ENCODE assay signal across 10 cellular contexts in the genomic region with DNA sequence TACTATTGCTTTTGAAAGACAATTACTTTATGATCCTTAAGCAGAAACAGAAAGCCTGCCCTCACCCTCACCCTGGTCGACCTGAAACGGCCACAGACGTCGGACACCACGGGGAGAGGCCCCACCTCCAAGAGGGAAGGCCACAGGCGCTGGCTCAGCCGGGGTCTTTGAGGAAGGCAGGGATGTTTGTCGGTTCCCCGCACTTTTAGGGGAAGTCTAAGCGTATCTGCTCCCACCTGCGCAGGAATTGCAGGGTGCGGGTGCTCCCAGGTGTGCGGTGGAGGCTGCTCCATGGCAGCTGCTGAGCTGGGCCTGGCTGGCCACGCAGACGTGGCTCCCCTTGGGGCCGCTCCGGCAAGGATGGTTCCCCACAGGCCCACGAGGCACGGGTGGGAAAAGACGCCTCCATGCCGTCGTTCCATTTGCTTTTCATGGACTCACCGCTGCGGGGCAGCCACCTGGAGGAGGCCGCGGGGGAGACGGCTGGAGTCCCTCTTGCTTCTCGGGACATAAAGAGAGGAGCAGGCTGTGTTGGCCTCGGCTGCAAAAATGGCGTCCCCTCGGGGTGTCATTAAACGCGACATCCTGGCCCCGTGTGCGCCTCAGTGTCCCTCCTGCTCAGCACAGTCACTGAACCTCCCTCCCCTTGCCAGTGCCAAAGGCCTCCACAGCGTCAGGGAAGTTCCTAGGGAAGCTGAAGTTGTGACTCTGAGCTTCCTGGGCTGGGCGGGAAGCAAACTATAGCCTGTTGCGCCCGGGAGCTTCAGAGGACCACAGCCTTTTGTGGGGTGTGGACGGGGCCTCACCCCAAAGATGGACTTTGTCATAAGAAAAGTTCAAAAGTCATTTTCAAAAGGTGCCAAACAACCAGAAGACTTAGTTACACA.
DNase-seq lines count a peak whose midpoint lies in the region; ATAC-seq and TF ChIP-seq lines count a peak whose summit lies in the region.
"Had no signal": no experiment of that assay in that cellular context is flagged by ENCODE, and none has a peak within 500 bp of the region (broad histone marks: within the 10 kb centered on the region; RNA-seq: fewer than 3 reads in every experiment).

No MANE protein-coding gene starts in this region.

- peaks cover 6 to 30% (median 18%) of the 10 kb centered on the region in 4 donors for H3K4me1 ChIP-seq in tibial artery

- H3K36me3 Mint-ChIP-seq in activated naive CD4-positive, alpha-beta T cell treated with anti-CD3 and anti-CD28 coated beads for 36 hours (ENCODE audit: low read depth), result peaks cover 24% of the 10 kb centered on the region
- H3K36me3 Mint-ChIP-seq in central memory CD8-positive, alpha-beta T cell (ENCODE audit: insufficient read depth), result peaks cover 21% of the 10 kb centered on the region
- H3K36me3 Mint-ChIP-seq in mesothelial cell of epicardium, result no peaks in the 10 kb centered on the region

- DNase-seq in activated naive CD4-positive, alpha-beta T cell treated with anti-CD3 and anti-CD28 coated beads for 36 hours, result no peak
- no peak for DNase-seq in activated naive CD4-positive, alpha-beta T cell (lab: John Stamatoyannopoulos, UW)
- DNase-seq in central memory CD8-positive, alpha-beta T cell (ENCODE audit: low spot score in 2 of 2), result no peak
- DNase-seq in mesothelial cell of epicardium (ENCODE audit: low spot score in 2 of 2, unreplicated experiment in 2 of 2) (no peak), tibial artery (no peak), NCI-H1417 (lab: John Stamatoyannopoulos, UW) (no peak), NCI-H2196 treated with DMSO at 0.1 percent for 48 hours (lab: John Stamatoyannopoulos, UW; ENCODE audit: unreplicated experiment) (no peak), T1000 (lab: John Stamatoyannopoulos, UW) (no peak)
- DNase-seq: stimulated activated CD4-positive, alpha-beta T cell treated with anti-CD3 and anti-CD28 coated beads, Interleukin-4, amount 100 ng/mL, for 24 hours had no signal

- ATAC-seq in central memory CD8-positive, alpha-beta T cell (replicated peaks; ENCODE audit: extremely low read depth, poor library complexity, severe bottlenecking), result no peak

- H3K27me3 ChIP-seq in tibial artery, result no peaks in the 10 kb centered on the region

- no peaks in the 10 kb centered on the region for H3K27me3 Mint-ChIP-seq in activated naive CD4-positive, alpha-beta T cell treated with anti-CD3 and anti-CD28 coated beads for 36 hours (ENCODE audit: low read depth)
- no peaks in the 10 kb centered on the region for H3K27me3 Mint-ChIP-seq in central memory CD8-positive, alpha-beta T cell
- H3K27me3 Mint-ChIP-seq in mesothelial cell of epicardium (ENCODE audit: low read depth), result no peaks in the 10 kb centered on the region

- H3K9me3 ChIP-seq in tibial artery, result no peaks in the 10 kb centered on the region

- no peaks in the 10 kb centered on the region for H3K4me1 Mint-ChIP-seq in activated naive CD4-positive, alpha-beta T cell treated with anti-CD3 and anti-CD28 coated beads for 36 hours (ENCODE audit: low read depth)
- H3K4me1 Mint-ChIP-seq in central memory CD8-positive, alpha-beta T cell, result no peaks in the 10 kb centered on the region
- peaks cover 9% of the 10 kb centered on the region for H3K4me1 Mint-ChIP-seq in mesothelial cell of epicardium

- TF ChIP-seq CTCF in mesothelial cell of epicardium (IDR thresholded peaks at IDR 0.05; ENCODE audit: unreplicated experiment), result no peak
- no peak for TF ChIP-seq CTCF in tibial artery (IDR thresholded peaks at IDR 0.05)

- intact Hi-C loops in activated naive CD4-positive, alpha-beta T cell treated with anti-CD3 and anti-CD28 coated beads for 36 hours (cut with micrococcal nuclease), result no loop called here
- intact Hi-C loops in tibial artery (cut with DNase I; ENCODE audit: low total_unique reads), result no loop called here

- no peaks in the 10 kb centered on the region for H3K9me3 Mint-ChIP-seq in activated naive CD4-positive, alpha-beta T cell treated with anti-CD3 and anti-CD28 coated beads for 36 hours
- no peaks in the 10 kb centered on the region for H3K9me3 Mint-ChIP-seq in central memory CD8-positive, alpha-beta T cell
- no peaks in the 10 kb centered on the region for H3K9me3 Mint-ChIP-seq in mesothelial cell of epicardium

- peak overlapping the region; percentile 14 to 38 for H3K27ac ChIP-seq in tibial artery
- H3K27ac ChIP-seq: KMS-11 had no signal

- H3K4me3 ChIP-seq in tibial artery, result peak overlapping the region in 1 of 2 donors; percentile 15

- peaks cover 15 to 63% (median 33%) of the 10 kb centered on the region in 3 donors for H3K36me3 ChIP-seq in tibial artery

- CTCF ChIA-PET in activated naive CD4-positive, alpha-beta T cell treated with anti-CD3 and anti-CD28 coated beads for 36 hours (lab: Charles Lee), result no interaction called here

- peak overlapping the region; percentile 68 for H3K27ac Mint-ChIP-seq in activated naive CD4-positive, alpha-beta T cell treated with anti-CD3 and anti-CD28 coated beads for 36 hours
- H3K27ac Mint-ChIP-seq in central memory CD8-positive, alpha-beta T cell (ENCODE audit: low read depth), result peak overlapping the region; percentile 44
- peak overlapping the region; percentile 67 for H3K27ac Mint-ChIP-seq in mesothelial cell of epicardium

- no peak overlapping the region for H3K4me3 Mint-ChIP-seq in activated naive CD4-positive, alpha-beta T cell treated with anti-CD3 and anti-CD28 coated beads for 36 hours
- H3K4me3 Mint-ChIP-seq in central memory CD8-positive, alpha-beta T cell, result no peak overlapping the region
- no peak overlapping the region for H3K4me3 Mint-ChIP-seq in mesothelial cell of epicardium
